8 cellular contexts compared by ENCODE assay signal in the genomic region with DNA sequence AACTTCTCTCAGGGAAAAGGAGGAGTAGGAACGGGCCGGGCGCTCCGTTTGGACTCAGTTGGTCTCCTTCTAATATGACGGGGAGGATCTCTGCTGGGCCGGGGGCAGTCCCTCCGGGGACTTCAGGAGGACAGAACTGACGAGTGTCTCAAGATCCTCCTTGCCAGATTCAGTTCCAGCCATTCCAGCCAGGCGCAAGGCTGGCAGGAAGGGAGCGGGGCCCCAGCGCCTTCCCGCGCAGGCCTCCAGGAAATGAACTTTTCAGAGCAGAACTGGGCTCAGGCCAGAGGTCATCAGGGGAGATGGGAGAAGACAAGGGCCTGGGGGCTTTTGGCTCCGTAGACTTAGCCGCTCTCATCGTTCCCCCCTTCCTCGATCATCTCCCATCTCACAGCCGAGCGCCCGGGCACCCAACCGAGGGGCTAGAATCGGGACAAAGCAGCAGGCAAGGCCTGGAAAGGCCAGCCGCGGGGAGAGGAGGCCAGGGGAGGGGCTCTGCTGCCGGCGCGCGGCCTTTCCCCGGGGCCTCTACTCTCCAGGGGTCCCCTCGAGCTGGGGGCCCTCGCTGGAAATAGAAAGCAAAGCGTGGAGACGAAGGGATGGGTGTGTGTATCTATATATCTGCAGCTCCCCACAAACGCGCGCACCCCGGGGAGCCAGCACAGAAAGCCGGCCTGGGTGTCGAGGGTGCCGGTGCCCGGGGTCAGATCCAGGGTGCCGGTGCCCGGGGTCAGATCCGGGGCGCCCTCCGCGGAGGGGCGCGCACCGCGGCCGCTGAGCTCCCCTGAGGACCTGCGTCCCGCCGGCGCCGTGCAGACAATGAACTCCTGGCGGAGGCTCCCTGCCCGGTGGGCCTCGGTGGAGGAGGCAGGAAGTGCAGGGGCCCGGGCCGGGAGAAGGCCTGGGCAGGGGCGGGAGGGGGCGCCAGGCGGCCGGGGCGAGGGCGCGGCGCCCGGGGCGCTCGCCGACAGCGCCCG. TPM values are rescaled to one million over a fixed set of nuclear protein-coding genes. Genes with fewer than 3 reads are reported as not detected.
A peak's percentile ranks its signal among the peaks of the same experiment; 100 is the strongest.
DNase-seq lines count a peak whose midpoint lies in the region; ATAC-seq and TF ChIP-seq lines count a peak whose summit lies in the region.

No MANE protein-coding gene starts in this region.

- peak overlapping the region; percentile 94 for H3K18ac ChIP-seq in trophoblast cell (ENCODE audit: low read length)

- no peaks in the 10 kb centered on the region for H3K36me3 Mint-ChIP-seq in CD8-positive, alpha-beta memory T cell

- peaks cover 3 to 28% (median 11%) of the 10 kb centered on the region in 3 donors for H3K4me1 Mint-ChIP-seq in CD8-positive, alpha-beta memory T cell

- H2AFZ ChIP-seq in GM23248 (peak overlapping the region; percentile 73), trophoblast cell (ENCODE audit: insufficient read depth, low read length, poor library complexity) (peak overlapping the region; percentile 52)

- peak overlapping the region; percentile 80 for H3K14ac ChIP-seq in trophoblast cell (ENCODE audit: low read length)

- no peaks in the 10 kb centered on the region for H3K4me1 ChIP-seq in CD8-positive, alpha-beta memory T cell (ENCODE audit: insufficient read depth, low read length)
- H3K4me1 ChIP-seq in GM23248 (ENCODE audit: insufficient read depth) (no peaks in the 10 kb centered on the region), trophoblast cell (ENCODE audit: control insufficient read depth in 1 of 2, insufficient read depth in 2 of 2, low read length in 2 of 2) (peaks cover 26 to 28% of the 10 kb centered on the region in 2 experiments)

- ATAC-seq in SK-N-SH treated with all-trans-retinoic acid at 6 μM for 48 hours (peak; percentile 13; the same call in 2 of the 3 replicates), left lobe of liver (no peak)

- H3K79me2 ChIP-seq in GM23248 (ENCODE audit: insufficient read depth) (no peaks in the 10 kb centered on the region), trophoblast cell (ENCODE audit: control insufficient read depth, insufficient read depth, low read length, poor library complexity) (peaks cover 19% of the 10 kb centered on the region)

- H3K9ac ChIP-seq in GM23248 = peak overlapping the region; percentile 49
- peak overlapping the region; percentile 94 for H3K9ac ChIP-seq in trophoblast cell (ENCODE audit: low read length)

- no peaks in the 10 kb centered on the region for H3F3A ChIP-seq in GM23248 (ENCODE audit: insufficient read depth)

- no peak for TF ChIP-seq CTCF in GM13976 (IDR thresholded peaks at IDR 0.05; ENCODE audit: borderline replicate concordance, control extremely low read depth, extremely low read depth, insufficient read depth, missing control alignments)

- H3K27ac Mint-ChIP-seq in CD8-positive, alpha-beta memory T cell = no peak overlapping the region

- peaks cover 17% of the 10 kb centered on the region for H3K27me3 ChIP-seq in CD8-positive, alpha-beta memory T cell (ENCODE audit: insufficient read depth, low read length, poor library complexity, severe bottlenecking)
- H3K27me3 ChIP-seq in GM23248 (replicated peaks; ENCODE audit: insufficient read depth) (peaks cover 7% of the 10 kb centered on the region), trophoblast cell (ENCODE audit: insufficient read depth, low read length) (peaks cover 6% of the 10 kb centered on the region)

- peak overlapping the region; percentile 57 for H3K4me2 ChIP-seq in GM23248 (ENCODE audit: unreplicated experiment)
- H3K4me2 ChIP-seq in trophoblast cell (ENCODE audit: low read length) = peak overlapping the region; percentile 75

- 9% methylated on average over 50 to 57 of the region's 76 CpGs for WGBS in GM23248 (ENCODE audit: low coverage in 1 of 2, low lambda C conversion rate in 2 of 2, missing lambda C conversion rate in 2 of 2), 2 experiments
- WGBS in trophoblast cell (ENCODE audit: extremely low coverage, insufficient coverage, insufficient read length) = no CpG with 5 or more reads among the region's 76 CpGs

- H3K4me3 ChIP-seq in CD8-positive, alpha-beta memory T cell (ENCODE audit: low read length) = no peak overlapping the region
- peak overlapping the region; percentile 77 for H3K4me3 ChIP-seq in GM23248
- H3K4me3 ChIP-seq in trophoblast cell (ENCODE audit: low read depth, low read length) = peak overlapping the region; percentile 86

- peak overlapping the region; percentile 91 for H2BK5ac ChIP-seq in trophoblast cell (ENCODE audit: low read depth, low read length, poor library complexity)

- peak overlapping the region; percentile 95 for H4K91ac ChIP-seq in trophoblast cell (ENCODE audit: low read depth, low read length)

- peak overlapping the region; percentile 86 for H2BK120ac ChIP-seq in trophoblast cell (ENCODE audit: insufficient read depth, low read length, poor library complexity)

- H4K20me1 ChIP-seq in GM23248 (ENCODE audit: insufficient read depth) = no peaks in the 10 kb centered on the region

- no peak overlapping the region for H3K23ac ChIP-seq in trophoblast cell (ENCODE audit: low read length)

- no peaks in the 10 kb centered on the region for H3K9me2 ChIP-seq in GM23248 (ENCODE audit: insufficient read depth)

- peak overlapping the region; percentile 89 for H3K4ac ChIP-seq in trophoblast cell (ENCODE audit: low read depth, low read length)

- peak overlapping the region in 6 of 7 donors; percentile 48 to 89 (median 66) for H3K4me3 Mint-ChIP-seq in CD8-positive, alpha-beta memory T cell

- H4K8ac ChIP-seq in trophoblast cell (ENCODE audit: low read depth, low read length) = peak overlapping the region; percentile 90

- H3K27ac ChIP-seq in CD8-positive, alpha-beta memory T cell (ENCODE audit: low read depth, low read length) = no peak overlapping the region
- H3K27ac ChIP-seq in GM23248 (no peak overlapping the region), trophoblast cell (ENCODE audit: low read depth, low read length) (peak overlapping the region; percentile 100)

- H2BK12ac ChIP-seq in trophoblast cell (ENCODE audit: low read length) = peak overlapping the region; percentile 44

- peak overlapping the region; percentile 86 for H2AK5ac ChIP-seq in trophoblast cell (ENCODE audit: low read length)

- no peaks in the 10 kb centered on the region for H3K36me3 ChIP-seq in CD8-positive, alpha-beta memory T cell (ENCODE audit: insufficient read depth, low read length)
- H3K36me3 ChIP-seq in GM23248 (ENCODE audit: low read depth) (no peaks in the 10 kb centered on the region), trophoblast cell (ENCODE audit: control insufficient read depth in 1 of 2, insufficient read depth in 2 of 2, low read length in 2 of 2) (no peaks in the 10 kb centered on the region)

- peaks cover 45% of the 10 kb centered on the region for H3K79me1 ChIP-seq in trophoblast cell (ENCODE audit: low read length)

- no peaks in the 10 kb centered on the region for H3K9me3 ChIP-seq in CD8-positive, alpha-beta memory T cell (ENCODE audit: low read length)
- H3K9me3 ChIP-seq in GM23248 (ENCODE audit: low read depth) (no peaks in the 10 kb centered on the region), trophoblast cell (ENCODE audit: insufficient read depth, low read depth, low read length) (no peaks in the 10 kb centered on the region)

- peaks cover 32 to 59% of the 10 kb centered on the region in 2 donors for H3K27me3 Mint-ChIP-seq in CD8-positive, alpha-beta memory T cell

- CTCF ChIA-PET in CD8-positive, alpha-beta memory T cell (lab: Charles Lee) = no interaction called here

- no peak for DNase-seq in CD8-positive, alpha-beta memory T cell
- DNase-seq in GM23248 = peak; percentile 20
- DNase-seq in germinal center (ENCODE audit: low spot score) = peak; percentile 37
- DNase-seq in trophoblast cell = peak in 1 of 2 donors; percentile 19
- DNase-seq in left lobe of liver (ENCODE audit: low spot score) = no peak
- no peak for DNase-seq in NCI-H774 (lab: John Stamatoyannopoulos, UW)
- DNase-seq in GM13976 (ENCODE audit: low spot score) = no peak

- H4K12ac ChIP-seq in trophoblast cell (ENCODE audit: low read depth, low read length) = peak overlapping the region; percentile 88

- H3K9me3 Mint-ChIP-seq in CD8-positive, alpha-beta memory T cell = no peaks in the 10 kb centered on the region

- in situ Hi-C loops in GM23248 (cut with MboI) (no loop called here), GM13976 (cut with MboI; ENCODE audit: low sequenced_read_pairs, unreplicated experiment) (no loop called here)

- POLR2A ChIA-PET in CD8-positive, alpha-beta memory T cell (lab: Charles Lee) = no interaction called here

TF ChIP-seq in SK-N-SH treated with all-trans-retinoic acid at 6 μM for 48 hours, 23 proteins besides CTCF, POLR2A, EP300 and RAD21 (continues in another document):
- no peak for TF ChIP-seq CREB5 (CRISPR knock-in tag; IDR thresholded peaks at IDR 0.05; ENCODE audit: low read depth)
- TF ChIP-seq ZNF8 (CRISPR knock-in tag; IDR thresholded peaks at IDR 0.05) = no peak
- no peak for TF ChIP-seq CSRNP3 (CRISPR knock-in tag; IDR thresholded peaks at IDR 0.05)
- TF ChIP-seq ZNF565 (CRISPR knock-in tag; conservative IDR thresholded peaks at IDR 0.05; ENCODE audit: low read depth) = no peak
- no peak for TF ChIP-seq RARB (CRISPR knock-in tag; IDR thresholded peaks at IDR 0.05)
- TF ChIP-seq ZFP3 (CRISPR knock-in tag; IDR thresholded peaks at IDR 0.05) = no peak

RNA-seq across cellular contexts. Expression of gene ZNF423, which starts 1.4 kb away (rescaled TPM):
- total RNA-seq in CD8-positive, alpha-beta memory T cell = not detected
- not detected for polyA plus RNA-seq in CD8-positive, alpha-beta memory T cell
- total RNA-seq in GM23248 (2014; rRNA removed; shearing (Covaris generic)) = 0.13 and 0.43 TPM in 2 replicates
- polyA plus RNA-seq in GM23248 (2016; fragmentation: Nextera tagmentation; extraction: Ambion mirVana) = 0.49 and 0.72 TPM in 2 replicates
- 9.7 and 10.6 TPM in 2 replicates for polyA plus RNA-seq in trophoblast cell (2013)
- 2.0 TPM for total RNA-seq in left lobe of liver

Comparison
In these comparisons a context has a peak if more than half of its experiments do, and no peak if none do; other contexts are left out.
1. DNase-seq: peak in GM23248 (single experiment) and germinal center (single experiment); none in CD8-positive, alpha-beta memory T cell (0 of 5), left lobe of liver (single experiment), NCI-H774 (single experiment) and GM13976 (single experiment).